In the genomic region with DNA sequence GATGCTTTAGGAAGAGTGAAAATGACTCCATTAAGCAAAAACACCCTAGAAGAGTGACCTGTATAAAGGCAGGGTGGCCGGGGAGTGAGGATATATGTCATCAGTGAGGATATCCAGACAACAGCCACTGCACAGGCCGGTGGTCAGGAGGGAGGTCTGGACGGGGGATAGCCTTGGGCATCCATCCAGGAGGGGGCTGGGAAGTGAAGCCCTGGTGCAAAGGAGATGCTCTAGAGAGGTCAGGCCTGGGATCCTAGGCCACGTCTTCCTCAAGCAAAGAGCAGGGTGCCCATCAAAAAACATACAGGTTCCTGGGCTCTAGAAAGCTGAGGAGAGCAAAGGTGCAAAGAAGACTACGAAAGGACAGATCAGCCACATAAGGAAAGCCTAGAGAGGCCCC, we compare ENCODE assay signal across 21 cellular contexts. TPM values are rescaled to one million over a fixed set of nuclear protein-coding genes. Genes with fewer than 3 reads are reported as not detected.
DNase-seq lines count a peak whose midpoint lies in the region; FAIRE-seq and TF ChIP-seq lines count a peak whose summit lies in the region.
"Had no signal": no experiment of that assay in that cellular context is flagged by ENCODE, and none has a peak within 500 bp of the region (broad histone marks: within the 10 kb centered on the region; RNA-seq: fewer than 3 reads in every experiment).

No MANE protein-coding gene starts in this region.

- H3K27me3 Mint-ChIP-seq in osteocyte (ENCODE audit: unreplicated experiment): no peaks in the 10 kb centered on the region

- H3K14ac ChIP-seq in H1 (ENCODE audit: insufficient read length): no peak overlapping the region

- H2BK5ac ChIP-seq in H1 (ENCODE audit: low read depth, low read length): no peak overlapping the region

- peaks cover 5% of the 10 kb centered on the region for H3K79me1 ChIP-seq in H1 (ENCODE audit: low read depth, low read length)

- H4K20me1 ChIP-seq in H1 (replicated peaks in 1 of 2; ENCODE audit: control insufficient read depth in 1 of 2, insufficient read depth in 2 of 2, low read length in 2 of 2): peaks cover 0 to 2% of the 10 kb centered on the region in 2 experiments

- H2AK5ac ChIP-seq in H1 (ENCODE audit: low read depth, low read length): 0 out of 2 replicates have a peak overlapping the region, but pooled peaks have one; percentile 40

- H2BK15ac ChIP-seq in H1 (ENCODE audit: low read length): no peak overlapping the region

- no peak overlapping the region; the same call in 1 of the 2 replicates for H3K18ac ChIP-seq in H1 (ENCODE audit: extremely low read depth, low read length)

- H3K79me2 ChIP-seq in H1 (ENCODE audit: control insufficient read depth in 1 of 2, insufficient read depth in 2 of 2, low read length in 2 of 2): peaks cover 0 to 30% of the 10 kb centered on the region in 2 experiments; a peak in 2 of 4 replicates

- CTCF ChIA-PET in H1 (lab: Charles Lee; ENCODE audit: partially characterized antibody): interaction anchor here (1.0 to 1.4 kb wide), 2 partner anchors 44 to 93 kb away, joined by 3 read pairs; no protein-coding TSS in a partner anchor

- H3K36me3 ChIP-seq in SJCRH30 (no peaks in the 10 kb centered on the region), H1 (ENCODE audit: control insufficient read depth in 2 of 4, insufficient read depth in 4 of 4, low read length in 3 of 4) (no peaks in the 10 kb centered on the region)
- H3K36me3 ChIP-seq: MG63 had no signal

- no peak for FAIRE-seq in H1 (lab: Jason Lieb, UNC)
- FAIRE-seq: islet of Langerhans had no signal

- H3K9me3 Mint-ChIP-seq in osteocyte (ENCODE audit: unreplicated experiment): no peaks in the 10 kb centered on the region
- H3K9me3 Mint-ChIP-seq: activated CD4-positive, alpha-beta T cell treated with anti-CD3 and anti-CD28 coated beads, Interleukin-2, amount 10 ng/mL, durations not matched to agents 24 days and 14 days; effector memory CD8-positive, alpha-beta T cell; naive B cell had no signal

- H3K4me3 ChIP-seq in SJCRH30 (no peak overlapping the region), H1 (ENCODE audit: extremely low read depth in 1 of 4, insufficient read depth in 2 of 4, low read depth in 3 of 4, low read length in 4 of 4) (no peak overlapping the region)
- H3K4me3 ChIP-seq: MG63, skin epidermis had no signal

- no peak overlapping the region for H2BK120ac ChIP-seq in H1 (replicated peaks; ENCODE audit: low read depth, low read length)

- H4K8ac ChIP-seq in H1 (ENCODE audit: extremely low read depth, insufficient read depth, low read length): no peak overlapping the region

- H3K36me3 Mint-ChIP-seq in osteocyte (ENCODE audit: unreplicated experiment): peaks cover 2% of the 10 kb centered on the region
- H3K36me3 Mint-ChIP-seq: naive B cell had no signal

- no peak overlapping the region for H3K23ac ChIP-seq in H1 (ENCODE audit: insufficient read length)

- no peak overlapping the region for H2AFZ ChIP-seq in H1 (ENCODE audit: low read length)

- H3K4me2 ChIP-seq in H1 (ENCODE audit: insufficient read depth in 1 of 2, low read depth in 2 of 2, low read length in 2 of 2): no peak overlapping the region

- H3K27me3 ChIP-seq in SJCRH30 (no peaks in the 10 kb centered on the region), H1 (replicated peaks in 1 of 4; ENCODE audit: control insufficient read depth in 3 of 4, extremely low read depth in 1 of 4, insufficient read depth in 3 of 4, low read length in 3 of 4) (no peaks in the 10 kb centered on the region)
- H3K27me3 ChIP-seq: MG63 had no signal

- H3K23me2 ChIP-seq in H1 (ENCODE audit: low read depth, low read length): no peaks in the 10 kb centered on the region

- H3K56ac ChIP-seq in H1 (replicated peaks; ENCODE audit: insufficient read length, low read depth, low read length): no peak overlapping the region

- 88% methylated on average over 5 of the region's 5 CpGs; no CpG with 5 or more reads in 1 of the 2 experiments for WGBS in H1 (ENCODE audit: extremely low coverage in 1 of 2, insufficient coverage in 1 of 2, insufficient read length in 1 of 2, insufficient replicate concordance in 2 of 2, low coverage in 1 of 2, low lambda C conversion rate in 2 of 2, missing lambda C conversion rate in 1 of 2), 2 experiments

- DNase-seq in NCI-H146 (lab: John Stamatoyannopoulos, UW) (peak; percentile 63), NCI-H146 treated with DMSO at 0.1 percent for 48 hours (lab: John Stamatoyannopoulos, UW; ENCODE audit: unreplicated experiment) (no peak), SJCRH30 (no peak), H1 (ENCODE audit: low read depth in 1 of 2, low spot score in 2 of 2) (no peak), osteocyte (ENCODE audit: extremely low spot score, unreplicated experiment) (peak; percentile 57), iPS-NIHi7 (ENCODE audit: extremely low spot score) (no peak), NCI-H1436 treated with DMSO at 0.1 percent for 48 hours (lab: John Stamatoyannopoulos, UW) (no peak)
- DNase-seq in activated naive CD4-positive, alpha-beta T cell treated with anti-CD3 and anti-CD28 coated beads, Interleukin-2, amount 50 U/mL, for 16 hours: no peak
- DNase-seq: activated CD4-positive, alpha-beta T cell treated with anti-CD3 and anti-CD28 coated beads, Interleukin-2, amount 10 ng/mL, durations not matched to agents 24 days and 14 days; activated gamma-delta T cell; amniotic stem cell; DMS 273 treated with DMSO at 0.1 percent for 48 hours; effector memory CD8-positive, alpha-beta T cell; MG63; naive B cell; NCI-H446; NK-92 treated with Interleukin-12 subunit alpha and Interleukin-12 subunit beta, amount 100 ng/mL, for 24 hours; stimulated activated CD4-positive, alpha-beta T cell treated with anti-CD3 and anti-CD28 coated beads, Interleukin-4, amount 100 ng/mL, for 1 hour had no signal

- TF ChIP-seq RAD21 in H1 (IDR thresholded peaks at IDR 0.05 in 1 of 2, conservative IDR thresholded peaks at IDR 0.05 in 1 of 2; ENCODE audit: low read depth in 2 of 2, low read length in 2 of 2): no peak

- 0 out of 2 replicates have a peak overlapping the region, but pooled peaks have one; percentile 32 for H2BK20ac ChIP-seq in H1 (ENCODE audit: low read length)

- H3K27ac Mint-ChIP-seq in osteocyte (ENCODE audit: unreplicated experiment): no peak overlapping the region
- H3K27ac Mint-ChIP-seq: activated CD4-positive, alpha-beta T cell treated with anti-CD3 and anti-CD28 coated beads, Interleukin-2, amount 10 ng/mL, durations not matched to agents 24 days and 14 days; effector memory CD8-positive, alpha-beta T cell; naive B cell had no signal

- no peak overlapping the region for H3K4me3 Mint-ChIP-seq in osteocyte (ENCODE audit: unreplicated experiment)
- H3K4me3 Mint-ChIP-seq: activated CD4-positive, alpha-beta T cell treated with anti-CD3 and anti-CD28 coated beads, Interleukin-2, amount 10 ng/mL, durations not matched to agents 24 days and 14 days; effector memory CD8-positive, alpha-beta T cell; naive B cell had no signal

- no peak overlapping the region for H4K91ac ChIP-seq in H1 (replicated peaks; ENCODE audit: insufficient read length, low read length)

- 0 out of 2 replicates have a peak overlapping the region, but pooled peaks have one; percentile 68 for H2BK12ac ChIP-seq in H1 (ENCODE audit: low read depth, low read length)

- no peak for TF ChIP-seq POLR2A in H1 (IDR thresholded peaks at IDR 0.05; ENCODE audit: control extremely low read depth in 1 of 2, low read depth in 2 of 2, low read length in 2 of 2)

- no peak overlapping the region for H3K9ac ChIP-seq in H1 (replicated peaks in 1 of 4; ENCODE audit: extremely low read depth in 1 of 4, low read depth in 3 of 4, low read length in 3 of 4)

- H3K9me3 ChIP-seq in SJCRH30 (replicated peaks) (no peaks in the 10 kb centered on the region), H1 (ENCODE audit: insufficient read depth in 2 of 2, low read depth in 1 of 2, low read length in 1 of 2) (no peaks in the 10 kb centered on the region)
- H3K9me3 ChIP-seq: MG63 had no signal

- POLR2A ChIA-PET in H1 (lab: Charles Lee; ENCODE audit: partially characterized antibody): interaction anchor here (0.5 kb wide), 1 partner anchor 128 kb away, joined by 3 read pairs; no protein-coding TSS in a partner anchor

- peaks cover 5% of the 10 kb centered on the region for H3K4me1 Mint-ChIP-seq in osteocyte (ENCODE audit: unreplicated experiment)
- H3K4me1 Mint-ChIP-seq: activated CD4-positive, alpha-beta T cell treated with anti-CD3 and anti-CD28 coated beads, Interleukin-2, amount 10 ng/mL, durations not matched to agents 24 days and 14 days; naive B cell had no signal

- H3K4me1 ChIP-seq in SJCRH30 (peaks cover 16% of the 10 kb centered on the region), H1 (replicated peaks in 1 of 4; ENCODE audit: control insufficient read depth in 3 of 4, insufficient read depth in 4 of 4, low read length in 3 of 4) (peaks cover 0 to 11% (median 6%) of the 10 kb centered on the region in 4 experiments; a peak in 5 of 7 replicates)

- no peak overlapping the region for H4K5ac ChIP-seq in H1 (ENCODE audit: insufficient read length, low read depth, low read length)

- peak overlapping the region; percentile 83 for H3K27ac ChIP-seq in SJCRH30
- H3K27ac ChIP-seq in H1 (ENCODE audit: low read depth, low read length): no peak overlapping the region
- H3K27ac ChIP-seq: 22Rv1, skin epidermis had no signal

- no peak overlapping the region for H3K4ac ChIP-seq in H1 (replicated peaks; ENCODE audit: insufficient read length, low read depth, low read length)

- no peak for TF ChIP-seq EP300 in H1 (IDR thresholded peaks at IDR 0.05; ENCODE audit: borderline replicate concordance in 1 of 2, low read depth in 2 of 2, low read length in 2 of 2)

- TF ChIP-seq CTCF in H1 (IDR thresholded peaks at IDR 0.05; ENCODE audit: control extremely low read depth in 1 of 3, insufficient read depth in 1 of 3, low read depth in 1 of 3, low read length in 3 of 3): no peak
- no peak for TF ChIP-seq CTCF in osteocyte (IDR thresholded peaks at IDR 0.05)

TF ChIP-seq in H1, 55 proteins besides CTCF, POLR2A, EP300 and RAD21 (continues in another document):
- TF ChIP-seq CHD1 (IDR thresholded peaks at IDR 0.05; ENCODE audit: low read depth, low read length) (no peak), EGR1 (IDR thresholded peaks at IDR 0.05; ENCODE audit: borderline replicate concordance, low read depth, low read length) (no peak)
- TF ChIP-seq, protein P1, sequence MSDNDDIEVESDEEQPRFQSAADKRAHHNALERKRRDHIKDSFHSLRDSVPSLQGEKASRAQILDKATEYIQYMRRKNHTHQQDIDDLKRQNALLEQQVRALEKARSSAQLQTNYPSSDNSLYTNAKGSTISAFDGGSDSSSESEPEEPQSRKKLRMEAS (IDR thresholded peaks at IDR 0.05): no peak

RNA-seq across cellular contexts. Expression of gene FAM171A1, which starts 25.6 kb away (rescaled TPM):
- 19.6 and 22.3 TPM in 2 replicates for total RNA-seq in SJCRH30 (2014; rRNA removed; shearing (Covaris generic))
- total RNA-seq in H1 (2021; fragmentation: NEBNext Ultra II Directional; extraction: Animal tissue kit (Norgen Biotek cat#: 25700)): 40.3 and 42.1 TPM in 2 replicates
- 26.6 and 28.0 TPM in 2 replicates for polyA plus RNA-seq in H1 (2011; rRNA removed)
- polyA plus RNA-seq in H1 (2011; cell fraction: cytosol; rRNA removed): 25.2 TPM
- 26.1 TPM for polyA plus RNA-seq in H1 (2011; cell fraction: nucleus; rRNA removed)
- 28.1 to 33.1 TPM (median 32.9 TPM) in 4 replicates for polyA plus RNA-seq in H1 (2012, experiment 1 of 2)
- polyA plus RNA-seq in H1 (2012, experiment 2 of 2): 16.3 TPM
- polyA plus RNA-seq in H1 (2013, experiment 1 of 2): 35.1 TPM
- 38.9 TPM for polyA plus RNA-seq in H1 (2013, experiment 2 of 2)
- 18.9 and 23.3 TPM in 2 replicates for polyA minus RNA-seq in H1 (2011; rRNA and poly(A)+ RNA removed)
- 15.6 TPM for polyA minus RNA-seq in H1 (2011; cell fraction: cytosol; rRNA and poly(A)+ RNA removed)
- polyA minus RNA-seq in H1 (2011; cell fraction: nucleus; rRNA and poly(A)+ RNA removed): 12.9 TPM
- total RNA-seq in osteocyte: 30.4 and 32.9 TPM in 2 replicates

Comparison
In these comparisons a context has a peak if more than half of its experiments do, and no peak if none do; other contexts are left out.
1. DNase-seq: peak in NCI-H146 (single experiment) and osteocyte (single experiment); none in NCI-H146 treated with DMSO at 0.1 percent for 48 hours (single experiment), SJCRH30 (0 of 2), H1 (0 of 2), iPS-NIHi7 (single experiment), NCI-H1436 treated with DMSO at 0.1 percent for 48 hours (single experiment) and activated naive CD4-positive, alpha-beta T cell treated with anti-CD3 and anti-CD28 coated beads, Interleukin-2, amount 50 U/mL, for 16 hours (single experiment).